ENCODE assay signal across 1 cellular context in the genomic region with DNA sequence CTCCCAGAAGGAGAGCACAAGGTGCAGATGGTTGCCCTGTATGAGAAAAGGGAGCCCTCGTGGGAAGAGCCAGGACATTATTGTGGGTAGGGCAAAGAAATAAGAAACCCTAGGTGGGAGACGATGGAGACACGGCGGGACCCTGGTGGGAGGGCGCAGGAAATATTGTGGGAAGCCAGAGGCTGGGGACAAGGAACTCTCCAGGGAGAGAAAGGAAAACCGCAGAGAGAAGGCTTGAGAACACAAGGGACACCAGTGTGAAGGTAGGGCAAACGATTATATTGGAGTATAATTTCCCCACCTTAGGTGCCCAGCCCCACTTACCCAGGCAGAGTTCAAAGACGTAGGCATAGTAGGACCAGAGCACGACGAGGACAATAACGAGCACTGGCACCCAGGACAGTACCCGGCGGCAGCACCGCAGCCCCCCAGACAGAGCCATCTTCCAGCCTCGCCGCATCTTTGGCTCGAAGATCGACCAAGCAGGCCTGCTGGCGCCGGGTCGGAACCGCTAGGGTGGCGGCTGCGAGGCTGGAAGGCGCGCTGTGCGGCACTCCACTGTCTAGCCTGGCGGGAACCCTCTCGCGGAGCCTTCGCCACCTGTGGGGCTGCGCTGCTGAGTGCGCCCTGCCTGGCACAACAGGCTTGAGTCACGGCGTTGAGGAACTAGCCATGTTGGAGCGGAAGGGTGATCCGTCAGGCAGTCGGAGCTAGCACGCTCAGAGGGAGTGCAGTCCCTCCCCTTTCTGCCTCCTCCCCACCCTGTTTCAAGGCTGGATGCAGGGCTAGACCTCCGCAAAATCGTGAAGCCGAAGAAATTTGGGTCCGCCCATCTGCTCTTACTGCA.
A peak's percentile ranks its signal among the peaks of the same experiment; 100 is the strongest.
TF ChIP-seq lines count a peak whose summit lies in the region.

A gene with protein sequence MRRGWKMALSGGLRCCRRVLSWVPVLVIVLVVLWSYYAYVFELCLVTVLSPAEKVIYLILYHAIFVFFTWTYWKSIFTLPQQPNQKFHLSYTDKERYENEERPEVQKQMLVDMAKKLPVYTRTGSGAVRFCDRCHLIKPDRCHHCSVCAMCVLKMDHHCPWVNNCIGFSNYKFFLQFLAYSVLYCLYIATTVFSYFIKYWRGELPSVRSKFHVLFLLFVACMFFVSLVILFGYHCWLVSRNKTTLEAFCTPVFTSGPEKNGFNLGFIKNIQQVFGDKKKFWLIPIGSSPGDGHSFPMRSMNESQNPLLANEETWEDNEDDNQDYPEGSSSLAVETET (minus strand): TSS at position 473 of the 847 bp plus-strand sequence. CDS start 13 bp downstream, at position 460.

TF ChIP-seq in WTC11, 78 proteins besides CTCF, POLR2A, EP300 and RAD21 (continued from another document and continues in another):
- TF ChIP-seq, protein P1, sequence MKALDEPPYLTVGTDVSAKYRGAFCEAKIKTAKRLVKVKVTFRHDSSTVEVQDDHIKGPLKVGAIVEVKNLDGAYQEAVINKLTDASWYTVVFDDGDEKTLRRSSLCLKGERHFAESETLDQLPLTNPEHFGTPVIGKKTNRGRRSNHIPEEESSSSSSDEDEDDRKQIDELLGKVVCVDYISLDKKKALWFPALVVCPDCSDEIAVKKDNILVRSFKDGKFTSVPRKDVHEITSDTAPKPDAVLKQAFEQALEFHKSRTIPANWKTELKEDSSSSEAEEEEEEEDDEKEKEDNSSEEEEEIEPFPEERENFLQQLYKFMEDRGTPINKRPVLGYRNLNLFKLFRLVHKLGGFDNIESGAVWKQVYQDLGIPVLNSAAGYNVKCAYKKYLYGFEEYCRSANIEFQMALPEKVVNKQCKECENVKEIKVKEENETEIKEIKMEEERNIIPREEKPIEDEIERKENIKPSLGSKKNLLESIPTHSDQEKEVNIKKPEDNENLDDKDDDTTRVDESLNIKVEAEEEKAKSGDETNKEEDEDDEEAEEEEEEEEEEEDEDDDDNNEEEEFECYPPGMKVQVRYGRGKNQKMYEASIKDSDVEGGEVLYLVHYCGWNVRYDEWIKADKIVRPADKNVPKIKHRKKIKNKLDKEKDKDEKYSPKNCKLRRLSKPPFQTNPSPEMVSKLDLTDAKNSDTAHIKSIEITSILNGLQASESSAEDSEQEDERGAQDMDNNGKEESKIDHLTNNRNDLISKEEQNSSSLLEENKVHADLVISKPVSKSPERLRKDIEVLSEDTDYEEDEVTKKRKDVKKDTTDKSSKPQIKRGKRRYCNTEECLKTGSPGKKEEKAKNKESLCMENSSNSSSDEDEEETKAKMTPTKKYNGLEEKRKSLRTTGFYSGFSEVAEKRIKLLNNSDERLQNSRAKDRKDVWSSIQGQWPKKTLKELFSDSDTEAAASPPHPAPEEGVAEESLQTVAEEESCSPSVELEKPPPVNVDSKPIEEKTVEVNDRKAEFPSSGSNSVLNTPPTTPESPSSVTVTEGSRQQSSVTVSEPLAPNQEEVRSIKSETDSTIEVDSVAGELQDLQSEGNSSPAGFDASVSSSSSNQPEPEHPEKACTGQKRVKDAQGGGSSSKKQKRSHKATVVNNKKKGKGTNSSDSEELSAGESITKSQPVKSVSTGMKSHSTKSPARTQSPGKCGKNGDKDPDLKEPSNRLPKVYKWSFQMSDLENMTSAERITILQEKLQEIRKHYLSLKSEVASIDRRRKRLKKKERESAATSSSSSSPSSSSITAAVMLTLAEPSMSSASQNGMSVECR (CRISPR knock-in tag; IDR thresholded peaks at IDR 0.05; ENCODE audit: borderline replicate concordance) = no peak
- TF ChIP-seq ZNF138 (CRISPR knock-in tag; conservative IDR thresholded peaks at IDR 0.05) = no peak
- TF ChIP-seq ZNF671 (CRISPR knock-in tag; IDR thresholded peaks at IDR 0.05) = no peak
- TF ChIP-seq, protein P2, sequence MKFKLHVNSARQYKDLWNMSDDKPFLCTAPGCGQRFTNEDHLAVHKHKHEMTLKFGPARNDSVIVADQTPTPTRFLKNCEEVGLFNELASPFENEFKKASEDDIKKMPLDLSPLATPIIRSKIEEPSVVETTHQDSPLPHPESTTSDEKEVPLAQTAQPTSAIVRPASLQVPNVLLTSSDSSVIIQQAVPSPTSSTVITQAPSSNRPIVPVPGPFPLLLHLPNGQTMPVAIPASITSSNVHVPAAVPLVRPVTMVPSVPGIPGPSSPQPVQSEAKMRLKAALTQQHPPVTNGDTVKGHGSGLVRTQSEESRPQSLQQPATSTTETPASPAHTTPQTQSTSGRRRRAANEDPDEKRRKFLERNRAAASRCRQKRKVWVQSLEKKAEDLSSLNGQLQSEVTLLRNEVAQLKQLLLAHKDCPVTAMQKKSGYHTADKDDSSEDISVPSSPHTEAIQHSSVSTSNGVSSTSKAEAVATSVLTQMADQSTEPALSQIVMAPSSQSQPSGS (CRISPR knock-in tag; IDR thresholded peaks at IDR 0.05; ENCODE audit: borderline replicate concordance, low read depth) = no peak
- 0 out of 2 replicates have a peak, but pooled peaks have one; percentile 57 for TF ChIP-seq TP53 (CRISPR knock-in tag; IDR thresholded peaks at IDR 0.05)
- TF ChIP-seq NFE2L1 (CRISPR knock-in tag; IDR thresholded peaks at IDR 0.05) = 0 out of 2 replicates have a peak, but pooled peaks have one; percentile 40
- TF ChIP-seq, protein P3, sequence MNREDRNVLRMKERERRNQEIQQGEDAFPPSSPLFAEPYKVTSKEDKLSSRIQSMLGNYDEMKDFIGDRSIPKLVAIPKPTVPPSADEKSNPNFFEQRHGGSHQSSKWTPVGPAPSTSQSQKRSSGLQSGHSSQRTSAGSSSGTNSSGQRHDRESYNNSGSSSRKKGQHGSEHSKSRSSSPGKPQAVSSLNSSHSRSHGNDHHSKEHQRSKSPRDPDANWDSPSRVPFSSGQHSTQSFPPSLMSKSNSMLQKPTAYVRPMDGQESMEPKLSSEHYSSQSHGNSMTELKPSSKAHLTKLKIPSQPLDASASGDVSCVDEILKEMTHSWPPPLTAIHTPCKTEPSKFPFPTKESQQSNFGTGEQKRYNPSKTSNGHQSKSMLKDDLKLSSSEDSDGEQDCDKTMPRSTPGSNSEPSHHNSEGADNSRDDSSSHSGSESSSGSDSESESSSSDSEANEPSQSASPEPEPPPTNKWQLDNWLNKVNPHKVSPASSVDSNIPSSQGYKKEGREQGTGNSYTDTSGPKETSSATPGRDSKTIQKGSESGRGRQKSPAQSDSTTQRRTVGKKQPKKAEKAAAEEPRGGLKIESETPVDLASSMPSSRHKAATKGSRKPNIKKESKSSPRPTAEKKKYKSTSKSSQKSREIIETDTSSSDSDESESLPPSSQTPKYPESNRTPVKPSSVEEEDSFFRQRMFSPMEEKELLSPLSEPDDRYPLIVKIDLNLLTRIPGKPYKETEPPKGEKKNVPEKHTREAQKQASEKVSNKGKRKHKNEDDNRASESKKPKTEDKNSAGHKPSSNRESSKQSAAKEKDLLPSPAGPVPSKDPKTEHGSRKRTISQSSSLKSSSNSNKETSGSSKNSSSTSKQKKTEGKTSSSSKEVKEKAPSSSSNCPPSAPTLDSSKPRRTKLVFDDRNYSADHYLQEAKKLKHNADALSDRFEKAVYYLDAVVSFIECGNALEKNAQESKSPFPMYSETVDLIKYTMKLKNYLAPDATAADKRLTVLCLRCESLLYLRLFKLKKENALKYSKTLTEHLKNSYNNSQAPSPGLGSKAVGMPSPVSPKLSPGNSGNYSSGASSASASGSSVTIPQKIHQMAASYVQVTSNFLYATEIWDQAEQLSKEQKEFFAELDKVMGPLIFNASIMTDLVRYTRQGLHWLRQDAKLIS (CRISPR knock-in tag; IDR thresholded peaks at IDR 0.05; ENCODE audit: borderline replicate concordance) = no peak
- TF ChIP-seq EMX1 (CRISPR knock-in tag; IDR thresholded peaks at IDR 0.05) = no peak
- TF ChIP-seq GRHL2 (CRISPR knock-in tag; IDR thresholded peaks at IDR 0.05; ENCODE audit: insufficient replicate concordance, severe bottlenecking) = no peak
- TF ChIP-seq NR3C1 (CRISPR knock-in tag; conservative IDR thresholded peaks at IDR 0.05; ENCODE audit: low read depth) = no peak
- no peak for TF ChIP-seq JAZF1 (CRISPR knock-in tag; IDR thresholded peaks at IDR 0.05)
- TF ChIP-seq SMAD4 (CRISPR knock-in tag; IDR thresholded peaks at IDR 0.05) = no peak
- no peak for TF ChIP-seq ZNF219 (CRISPR knock-in tag; IDR thresholded peaks at IDR 0.05; ENCODE audit: borderline replicate concordance)
- no peak for TF ChIP-seq TEAD4 (CRISPR knock-in tag; IDR thresholded peaks at IDR 0.05)
- TF ChIP-seq ZNF263 (CRISPR knock-in tag; IDR thresholded peaks at IDR 0.05; ENCODE audit: low read depth) = no peak
- TF ChIP-seq, protein P4, sequence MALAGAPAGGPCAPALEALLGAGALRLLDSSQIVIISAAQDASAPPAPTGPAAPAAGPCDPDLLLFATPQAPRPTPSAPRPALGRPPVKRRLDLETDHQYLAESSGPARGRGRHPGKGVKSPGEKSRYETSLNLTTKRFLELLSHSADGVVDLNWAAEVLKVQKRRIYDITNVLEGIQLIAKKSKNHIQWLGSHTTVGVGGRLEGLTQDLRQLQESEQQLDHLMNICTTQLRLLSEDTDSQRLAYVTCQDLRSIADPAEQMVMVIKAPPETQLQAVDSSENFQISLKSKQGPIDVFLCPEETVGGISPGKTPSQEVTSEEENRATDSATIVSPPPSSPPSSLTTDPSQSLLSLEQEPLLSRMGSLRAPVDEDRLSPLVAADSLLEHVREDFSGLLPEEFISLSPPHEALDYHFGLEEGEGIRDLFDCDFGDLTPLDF (CRISPR knock-in tag; IDR thresholded peaks at IDR 0.05) = no peak
- TF ChIP-seq, protein P5, sequence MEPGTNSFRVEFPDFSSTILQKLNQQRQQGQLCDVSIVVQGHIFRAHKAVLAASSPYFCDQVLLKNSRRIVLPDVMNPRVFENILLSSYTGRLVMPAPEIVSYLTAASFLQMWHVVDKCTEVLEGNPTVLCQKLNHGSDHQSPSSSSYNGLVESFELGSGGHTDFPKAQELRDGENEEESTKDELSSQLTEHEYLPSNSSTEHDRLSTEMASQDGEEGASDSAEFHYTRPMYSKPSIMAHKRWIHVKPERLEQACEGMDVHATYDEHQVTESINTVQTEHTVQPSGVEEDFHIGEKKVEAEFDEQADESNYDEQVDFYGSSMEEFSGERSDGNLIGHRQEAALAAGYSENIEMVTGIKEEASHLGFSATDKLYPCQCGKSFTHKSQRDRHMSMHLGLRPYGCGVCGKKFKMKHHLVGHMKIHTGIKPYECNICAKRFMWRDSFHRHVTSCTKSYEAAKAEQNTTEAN (CRISPR knock-in tag; IDR thresholded peaks at IDR 0.05) = 0 out of 2 replicates have a peak, but pooled peaks have one; percentile 50
- TF ChIP-seq, protein P6, sequence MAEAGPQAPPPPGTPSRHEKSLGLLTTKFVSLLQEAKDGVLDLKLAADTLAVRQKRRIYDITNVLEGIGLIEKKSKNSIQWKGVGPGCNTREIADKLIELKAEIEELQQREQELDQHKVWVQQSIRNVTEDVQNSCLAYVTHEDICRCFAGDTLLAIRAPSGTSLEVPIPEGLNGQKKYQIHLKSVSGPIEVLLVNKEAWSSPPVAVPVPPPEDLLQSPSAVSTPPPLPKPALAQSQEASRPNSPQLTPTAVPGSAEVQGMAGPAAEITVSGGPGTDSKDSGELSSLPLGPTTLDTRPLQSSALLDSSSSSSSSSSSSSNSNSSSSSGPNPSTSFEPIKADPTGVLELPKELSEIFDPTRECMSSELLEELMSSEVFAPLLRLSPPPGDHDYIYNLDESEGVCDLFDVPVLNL (CRISPR knock-in tag; IDR thresholded peaks at IDR 0.05; ENCODE audit: borderline replicate concordance, low read depth) = no peak
- TF ChIP-seq, protein P7, sequence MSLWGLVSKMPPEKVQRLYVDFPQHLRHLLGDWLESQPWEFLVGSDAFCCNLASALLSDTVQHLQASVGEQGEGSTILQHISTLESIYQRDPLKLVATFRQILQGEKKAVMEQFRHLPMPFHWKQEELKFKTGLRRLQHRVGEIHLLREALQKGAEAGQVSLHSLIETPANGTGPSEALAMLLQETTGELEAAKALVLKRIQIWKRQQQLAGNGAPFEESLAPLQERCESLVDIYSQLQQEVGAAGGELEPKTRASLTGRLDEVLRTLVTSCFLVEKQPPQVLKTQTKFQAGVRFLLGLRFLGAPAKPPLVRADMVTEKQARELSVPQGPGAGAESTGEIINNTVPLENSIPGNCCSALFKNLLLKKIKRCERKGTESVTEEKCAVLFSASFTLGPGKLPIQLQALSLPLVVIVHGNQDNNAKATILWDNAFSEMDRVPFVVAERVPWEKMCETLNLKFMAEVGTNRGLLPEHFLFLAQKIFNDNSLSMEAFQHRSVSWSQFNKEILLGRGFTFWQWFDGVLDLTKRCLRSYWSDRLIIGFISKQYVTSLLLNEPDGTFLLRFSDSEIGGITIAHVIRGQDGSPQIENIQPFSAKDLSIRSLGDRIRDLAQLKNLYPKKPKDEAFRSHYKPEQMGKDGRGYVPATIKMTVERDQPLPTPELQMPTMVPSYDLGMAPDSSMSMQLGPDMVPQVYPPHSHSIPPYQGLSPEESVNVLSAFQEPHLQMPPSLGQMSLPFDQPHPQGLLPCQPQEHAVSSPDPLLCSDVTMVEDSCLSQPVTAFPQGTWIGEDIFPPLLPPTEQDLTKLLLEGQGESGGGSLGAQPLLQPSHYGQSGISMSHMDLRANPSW (CRISPR knock-in tag; conservative IDR thresholded peaks at IDR 0.05; ENCODE audit: low read depth) = no peak
- TF ChIP-seq, protein P8, sequence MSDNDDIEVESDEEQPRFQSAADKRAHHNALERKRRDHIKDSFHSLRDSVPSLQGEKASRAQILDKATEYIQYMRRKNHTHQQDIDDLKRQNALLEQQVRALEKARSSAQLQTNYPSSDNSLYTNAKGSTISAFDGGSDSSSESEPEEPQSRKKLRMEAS (CRISPR knock-in tag; IDR thresholded peaks at IDR 0.05) = peak; percentile 65; the same call in 1 of the 2 replicates
- peak; percentile 40; the same call in 1 of the 2 replicates for TF ChIP-seq SP1 (CRISPR knock-in tag; conservative IDR thresholded peaks at IDR 0.05)
- TF ChIP-seq, protein P9, sequence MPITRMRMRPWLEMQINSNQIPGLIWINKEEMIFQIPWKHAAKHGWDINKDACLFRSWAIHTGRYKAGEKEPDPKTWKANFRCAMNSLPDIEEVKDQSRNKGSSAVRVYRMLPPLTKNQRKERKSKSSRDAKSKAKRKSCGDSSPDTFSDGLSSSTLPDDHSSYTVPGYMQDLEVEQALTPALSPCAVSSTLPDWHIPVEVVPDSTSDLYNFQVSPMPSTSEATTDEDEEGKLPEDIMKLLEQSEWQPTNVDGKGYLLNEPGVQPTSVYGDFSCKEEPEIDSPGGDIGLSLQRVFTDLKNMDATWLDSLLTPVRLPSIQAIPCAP (CRISPR knock-in tag; IDR thresholded peaks at IDR 0.05) = no peak
- TF ChIP-seq FOXP1 (CRISPR knock-in tag; IDR thresholded peaks at IDR 0.05; ENCODE audit: borderline replicate concordance) = peak; percentile 67; the same call in 1 of the 2 replicates
- peak; percentile 27; the same call in 1 of the 2 replicates for TF ChIP-seq CREB1 (CRISPR knock-in tag; IDR thresholded peaks at IDR 0.05)
- peak; percentile 36; the same call in 1 of the 2 replicates for TF ChIP-seq ETV6 (CRISPR knock-in tag; IDR thresholded peaks at IDR 0.05)
- TF ChIP-seq, protein P10, sequence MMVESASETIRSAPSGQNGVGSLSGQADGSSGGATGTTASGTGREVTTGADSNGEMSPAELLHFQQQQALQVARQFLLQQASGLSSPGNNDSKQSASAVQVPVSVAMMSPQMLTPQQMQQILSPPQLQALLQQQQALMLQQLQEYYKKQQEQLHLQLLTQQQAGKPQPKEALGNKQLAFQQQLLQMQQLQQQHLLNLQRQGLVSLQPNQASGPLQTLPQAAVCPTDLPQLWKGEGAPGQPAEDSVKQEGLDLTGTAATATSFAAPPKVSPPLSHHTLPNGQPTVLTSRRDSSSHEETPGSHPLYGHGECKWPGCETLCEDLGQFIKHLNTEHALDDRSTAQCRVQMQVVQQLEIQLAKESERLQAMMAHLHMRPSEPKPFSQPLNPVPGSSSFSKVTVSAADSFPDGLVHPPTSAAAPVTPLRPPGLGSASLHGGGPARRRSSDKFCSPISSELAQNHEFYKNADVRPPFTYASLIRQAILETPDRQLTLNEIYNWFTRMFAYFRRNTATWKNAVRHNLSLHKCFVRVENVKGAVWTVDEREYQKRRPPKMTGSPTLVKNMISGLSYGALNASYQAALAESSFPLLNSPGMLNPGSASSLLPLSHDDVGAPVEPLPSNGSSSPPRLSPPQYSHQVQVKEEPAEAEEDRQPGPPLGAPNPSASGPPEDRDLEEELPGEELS (CRISPR knock-in tag; IDR thresholded peaks at IDR 0.05) = peak; percentile 78
- no peak for TF ChIP-seq ELF4 (CRISPR knock-in tag; IDR thresholded peaks at IDR 0.05; ENCODE audit: low read depth)
